ENCODE assay signal across 14 cellular contexts in the genomic region with DNA sequence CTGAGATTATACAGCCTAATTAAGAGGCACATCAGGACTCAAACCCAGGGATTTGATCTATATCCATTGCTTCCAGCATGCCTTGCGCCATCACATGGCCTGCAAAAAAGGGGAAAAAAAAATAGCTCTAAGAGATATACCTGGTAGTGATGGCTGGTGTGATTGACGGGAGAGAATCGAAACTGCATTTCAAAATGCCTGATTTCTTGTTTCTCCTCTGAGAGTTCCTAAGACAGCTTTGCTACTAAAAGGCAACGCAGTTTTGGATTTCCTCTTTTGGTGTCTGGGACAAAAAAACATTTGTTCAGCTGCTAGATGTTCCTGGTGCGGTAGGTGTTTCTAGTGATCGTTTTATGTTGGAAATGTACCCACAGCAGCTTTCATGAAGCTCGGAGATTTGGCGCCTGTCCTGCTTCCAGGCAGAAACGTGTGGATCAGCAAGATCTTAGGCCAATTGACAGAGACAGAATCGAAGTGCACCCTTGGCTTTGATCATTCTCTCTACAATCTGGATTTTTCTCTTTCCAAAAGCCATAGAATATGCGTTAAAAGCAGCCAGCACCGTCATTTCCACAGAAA. TPM values are rescaled to one million over a fixed set of nuclear protein-coding genes. Genes with fewer than 3 reads are reported as not detected.
"Had no signal": no experiment of that assay in that cellular context is flagged by ENCODE, and none has a peak within 500 bp of the region (broad histone marks: within the 10 kb centered on the region; RNA-seq: fewer than 3 reads in every experiment).

No MANE protein-coding gene starts in this region.

- H3K27me3 ChIP-seq: left lung, neural progenitor cell, tibial artery, vagina had no signal

- ATAC-seq: left lung, right cardiac atrium had no signal

- H3K9ac ChIP-seq: neural progenitor cell had no signal

- H3K4me1 ChIP-seq: left lung had no signal

- H2AFZ ChIP-seq: neural progenitor cell had no signal

- H3K4me2 ChIP-seq: neural progenitor cell, smooth muscle cell had no signal

- H3K27ac ChIP-seq: left lung, neural progenitor cell, tibial artery, vagina had no signal

- H3K9me3 ChIP-seq: left lung, tibial artery, vagina had no signal

- H3K4me3 ChIP-seq: left lung, neural progenitor cell, smooth muscle cell, tibial artery, vagina had no signal

- H3K36me3 ChIP-seq: left lung, neural progenitor cell, tibial artery, vagina had no signal

- DNase-seq: activated CD4-positive, alpha-beta memory T cell treated with anti-CD3 and anti-CD28 coated beads for 36 hours; activated naive CD8-positive, alpha-beta T cell treated with anti-CD3 and anti-CD28 coated beads, Interleukin-2, amount 10 ng/mL, durations not matched to agents 7 days and 5 days; activated T-cell treated with anti-CD3 and anti-CD28 coated beads, Interleukin-2, amount 50 U/mL, for 48 hours; foreskin melanocyte; head of caudate nucleus; left lung; right cardiac atrium; tibial artery had no signal

RNA-seq across cellular contexts. Expression of a gene that starts 18.1 kb away (rescaled TPM):
- total RNA-seq: activated CD4-positive, alpha-beta memory T cell treated with anti-CD3 and anti-CD28 coated beads for 36 hours; activated naive CD8-positive, alpha-beta T cell treated with anti-CD3 and anti-CD28 coated beads, Interleukin-2, amount 10 ng/mL, durations not matched to agents 7 days and 5 days; aorta; endothelial cell of umbilical vein; left lung; mesenteric fat pad; right cardiac atrium; smooth muscle cell; vagina had no signal
- polyA plus RNA-seq: aorta, endothelial cell of umbilical vein had no signal

RNA-seq across cellular contexts. Expression of a gene that starts 24.7 kb away (rescaled TPM):
- total RNA-seq: activated CD4-positive, alpha-beta memory T cell treated with anti-CD3 and anti-CD28 coated beads for 36 hours; activated naive CD8-positive, alpha-beta T cell treated with anti-CD3 and anti-CD28 coated beads, Interleukin-2, amount 10 ng/mL, durations not matched to agents 7 days and 5 days; aorta; endothelial cell of umbilical vein; left lung; mesenteric fat pad; right cardiac atrium; smooth muscle cell; vagina had no signal
- polyA plus RNA-seq: aorta, endothelial cell of umbilical vein, right cardiac atrium, smooth muscle cell had no signal

RNA-seq across cellular contexts. Expression of a gene that starts 34.2 kb away (rescaled TPM):
- total RNA-seq: smooth muscle cell, vagina had no signal
- polyA plus RNA-seq: smooth muscle cell had no signal
